ENCODE assay signal across 8 cellular contexts in genomic region chr9:12775963-12776774, GRCh38. TPM values are rescaled to one million over a fixed set of nuclear protein-coding genes. Genes with fewer than 3 reads are reported as not detected.
DNase-seq lines count a peak whose midpoint lies in the region; ATAC-seq and TF ChIP-seq lines count a peak whose summit lies in the region.

No MANE protein-coding gene starts in this region.

- H3K27me3 Mint-ChIP-seq in activated CD4-positive, alpha-beta T cell treated with anti-CD3 and anti-CD28 coated beads, Interleukin-2, amount 10 ng/mL, durations not matched to agents 7 days and 5 days: peaks cover 23% of the 10 kb centered on the region
- peaks cover 8 to 20% of the 10 kb centered on the region in 2 donors for H3K27me3 Mint-ChIP-seq in effector memory CD8-positive, alpha-beta T cell

- peak overlapping the region; percentile 71 for H3K4me2 ChIP-seq in neural cell (ENCODE audit: low read length)

- DNase-seq in activated CD4-positive, alpha-beta T cell treated with anti-CD3 and anti-CD28 coated beads, Interleukin-2, amount 10 ng/mL, durations not matched to agents 7 days and 5 days: no peak
- DNase-seq in activated CD4-positive, alpha-beta T cell treated with anti-CD3 and anti-CD28 coated beads for 4 hours: no peak
- DNase-seq in NCI-H2081 (lab: John Stamatoyannopoulos, UW): peak; percentile 77 to 83
- DNase-seq in effector memory CD8-positive, alpha-beta T cell: no peak

- H3K27me3 ChIP-seq in gastroesophageal sphincter (no peaks in the 10 kb centered on the region), neural cell (ENCODE audit: insufficient read depth, low read depth, low read length) (no peaks in the 10 kb centered on the region)

- H3K9me3 ChIP-seq in gastroesophageal sphincter (no peaks in the 10 kb centered on the region), neural cell (ENCODE audit: low read length) (no peaks in the 10 kb centered on the region)

- H3K36me3 ChIP-seq in gastroesophageal sphincter (no peaks in the 10 kb centered on the region), neural cell (ENCODE audit: insufficient read depth, low read length) (no peaks in the 10 kb centered on the region)

- no peak overlapping the region for H3K27ac Mint-ChIP-seq in activated CD4-positive, alpha-beta T cell treated with anti-CD3 and anti-CD28 coated beads, Interleukin-2, amount 10 ng/mL, durations not matched to agents 7 days and 5 days
- no peak overlapping the region for H3K27ac Mint-ChIP-seq in effector memory CD8-positive, alpha-beta T cell

- H3K36me3 Mint-ChIP-seq in activated CD4-positive, alpha-beta T cell treated with anti-CD3 and anti-CD28 coated beads, Interleukin-2, amount 10 ng/mL, durations not matched to agents 7 days and 5 days (ENCODE audit: low read depth): no peaks in the 10 kb centered on the region
- no peaks in the 10 kb centered on the region for H3K36me3 Mint-ChIP-seq in effector memory CD8-positive, alpha-beta T cell (ENCODE audit: insufficient read depth)

- H3K4me3 Mint-ChIP-seq in activated CD4-positive, alpha-beta T cell treated with anti-CD3 and anti-CD28 coated beads, Interleukin-2, amount 10 ng/mL, durations not matched to agents 7 days and 5 days: peak overlapping the region; percentile 25
- no peak overlapping the region for H3K4me3 Mint-ChIP-seq in effector memory CD8-positive, alpha-beta T cell

- no peak for TF ChIP-seq POLR2A in gastroesophageal sphincter (IDR thresholded peaks at IDR 0.05)

- peak; percentile 78 for ATAC-seq in HG02938 (IDR thresholded peaks at IDR 0.05; ENCODE audit: unreplicated experiment)
- peak; percentile 89 for ATAC-seq in gastroesophageal sphincter
- ATAC-seq in effector memory CD8-positive, alpha-beta T cell (replicated peaks): no peak

- WGBS in gastroesophageal sphincter (ENCODE audit: low coverage in 1 of 2), 2 donors: 0% methylated on average over 10 to 12 of the region's 34 CpGs

- no peak for TF ChIP-seq EP300 in gastroesophageal sphincter (IDR thresholded peaks at IDR 0.05)
- TF ChIP-seq EP300 in neural cell (conservative IDR thresholded peaks at IDR 0.05; ENCODE audit: poor library complexity, severe bottlenecking): no peak

- TF ChIP-seq RAD21 in neural cell (conservative IDR thresholded peaks at IDR 0.05): peak; percentile 49

- peaks cover 2% of the 10 kb centered on the region for H3K4me1 Mint-ChIP-seq in activated CD4-positive, alpha-beta T cell treated with anti-CD3 and anti-CD28 coated beads, Interleukin-2, amount 10 ng/mL, durations not matched to agents 7 days and 5 days
- peaks cover 0 to 1% of the 10 kb centered on the region in 2 donors for H3K4me1 Mint-ChIP-seq in effector memory CD8-positive, alpha-beta T cell (ENCODE audit: low read depth in 2 of 2)

- H3K27ac ChIP-seq in VCaP (peak overlapping the region; percentile 80), gastroesophageal sphincter (peak overlapping the region; percentile 68 to 91 (median 85)), neural cell (ENCODE audit: low read length) (peak overlapping the region; percentile 33)

- POLR2A ChIA-PET in activated CD4-positive, alpha-beta T cell treated with anti-CD3 and anti-CD28 coated beads, Interleukin-2, amount 10 ng/mL, durations not matched to agents 7 days and 5 days (lab: Charles Lee): no interaction called here

- H3K9me2 ChIP-seq in neural cell (ENCODE audit: insufficient read depth, low read length): no peaks in the 10 kb centered on the region

- H3K9me3 Mint-ChIP-seq in activated CD4-positive, alpha-beta T cell treated with anti-CD3 and anti-CD28 coated beads, Interleukin-2, amount 10 ng/mL, durations not matched to agents 7 days and 5 days: no peaks in the 10 kb centered on the region
- peaks cover 6 to 16% of the 10 kb centered on the region in 2 donors for H3K9me3 Mint-ChIP-seq in effector memory CD8-positive, alpha-beta T cell

- H4K20me1 ChIP-seq in neural cell (ENCODE audit: insufficient read depth): no peaks in the 10 kb centered on the region

- peak overlapping the region; percentile 67 for H3K9ac ChIP-seq in neural cell (ENCODE audit: low read length)

- H3K4me3 ChIP-seq in gastroesophageal sphincter: peak overlapping the region; percentile 77 to 79
- peak overlapping the region; percentile 94 for H3K4me3 ChIP-seq in neural cell (ENCODE audit: low read length)

- no peaks in the 10 kb centered on the region for H3K79me2 ChIP-seq in neural cell (replicated peaks; ENCODE audit: insufficient read depth, low read length)

- H2AFZ ChIP-seq in neural cell (ENCODE audit: low read depth, low read length): peak overlapping the region; percentile 48

- CTCF ChIA-PET in activated CD4-positive, alpha-beta T cell treated with anti-CD3 and anti-CD28 coated beads, Interleukin-2, amount 10 ng/mL, durations not matched to agents 7 days and 5 days (lab: Charles Lee): no interaction called here

- TF ChIP-seq CTCF in VCaP (conservative IDR thresholded peaks at IDR 0.05): peak; percentile 76
- TF ChIP-seq CTCF in gastroesophageal sphincter (IDR thresholded peaks at IDR 0.05): peak in 3 of 4 experiments; percentile 64 to 76 (median 67)
- peak; percentile 69 for TF ChIP-seq CTCF in neural cell (IDR thresholded peaks at IDR 0.05; ENCODE audit: poor library complexity, severe bottlenecking)

- H3K4me1 ChIP-seq in gastroesophageal sphincter: peaks cover 3 to 47% (median 3%) of the 10 kb centered on the region in 3 donors

- H3F3A ChIP-seq in neural cell (ENCODE audit: insufficient read depth, low read length, poor library complexity, severe bottlenecking): no peaks in the 10 kb centered on the region

TF ChIP-seq in neural cell, 6 proteins besides CTCF, POLR2A, EP300 and RAD21:
- TF ChIP-seq, protein P1, sequence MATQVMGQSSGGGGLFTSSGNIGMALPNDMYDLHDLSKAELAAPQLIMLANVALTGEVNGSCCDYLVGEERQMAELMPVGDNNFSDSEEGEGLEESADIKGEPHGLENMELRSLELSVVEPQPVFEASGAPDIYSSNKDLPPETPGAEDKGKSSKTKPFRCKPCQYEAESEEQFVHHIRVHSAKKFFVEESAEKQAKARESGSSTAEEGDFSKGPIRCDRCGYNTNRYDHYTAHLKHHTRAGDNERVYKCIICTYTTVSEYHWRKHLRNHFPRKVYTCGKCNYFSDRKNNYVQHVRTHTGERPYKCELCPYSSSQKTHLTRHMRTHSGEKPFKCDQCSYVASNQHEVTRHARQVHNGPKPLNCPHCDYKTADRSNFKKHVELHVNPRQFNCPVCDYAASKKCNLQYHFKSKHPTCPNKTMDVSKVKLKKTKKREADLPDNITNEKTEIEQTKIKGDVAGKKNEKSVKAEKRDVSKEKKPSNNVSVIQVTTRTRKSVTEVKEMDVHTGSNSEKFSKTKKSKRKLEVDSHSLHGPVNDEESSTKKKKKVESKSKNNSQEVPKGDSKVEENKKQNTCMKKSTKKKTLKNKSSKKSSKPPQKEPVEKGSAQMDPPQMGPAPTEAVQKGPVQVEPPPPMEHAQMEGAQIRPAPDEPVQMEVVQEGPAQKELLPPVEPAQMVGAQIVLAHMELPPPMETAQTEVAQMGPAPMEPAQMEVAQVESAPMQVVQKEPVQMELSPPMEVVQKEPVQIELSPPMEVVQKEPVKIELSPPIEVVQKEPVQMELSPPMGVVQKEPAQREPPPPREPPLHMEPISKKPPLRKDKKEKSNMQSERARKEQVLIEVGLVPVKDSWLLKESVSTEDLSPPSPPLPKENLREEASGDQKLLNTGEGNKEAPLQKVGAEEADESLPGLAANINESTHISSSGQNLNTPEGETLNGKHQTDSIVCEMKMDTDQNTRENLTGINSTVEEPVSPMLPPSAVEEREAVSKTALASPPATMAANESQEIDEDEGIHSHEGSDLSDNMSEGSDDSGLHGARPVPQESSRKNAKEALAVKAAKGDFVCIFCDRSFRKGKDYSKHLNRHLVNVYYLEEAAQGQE (IDR thresholded peaks at IDR 0.05; ENCODE audit: borderline replicate concordance): no peak
- TF ChIP-seq MXI1 (conservative IDR thresholded peaks at IDR 0.05; ENCODE audit: poor library complexity, severe bottlenecking) (peak; percentile 63), SMC3 (conservative IDR thresholded peaks at IDR 0.05; ENCODE audit: poor library complexity) (peak; percentile 60)
TF ChIP-seq in neural cell: peak in this region for 2.

RNA-seq across cellular contexts. Expression of gene LURAP1L, which starts 1.3 kb away (rescaled TPM):
- not detected for total RNA-seq in activated CD4-positive, alpha-beta T cell treated with anti-CD3 and anti-CD28 coated beads, Interleukin-2, amount 10 ng/mL, durations not matched to agents 7 days and 5 days
- total RNA-seq in gastroesophageal sphincter: 10 to 100 TPM; 13.7 to 29.6 (median 22.7) TPM
- polyA plus RNA-seq in neural cell: 0.59 TPM in 1 of 2 replicates, not detected in the other
- polyA minus RNA-seq in neural cell: 0.49 and 0.58 TPM in 2 replicates

Comparison
In these comparisons a context has a peak if more than half of its experiments do, and no peak if none do; other contexts are left out.
1. DNase-seq: peak in NCI-H2081 (2 of 2); none in activated CD4-positive, alpha-beta T cell treated with anti-CD3 and anti-CD28 coated beads, Interleukin-2, amount 10 ng/mL, durations not matched to agents 7 days and 5 days (single experiment), activated CD4-positive, alpha-beta T cell treated with anti-CD3 and anti-CD28 coated beads for 4 hours (0 of 2) and effector memory CD8-positive, alpha-beta T cell (0 of 3).
2. H3K27ac ChIP-seq: peak in every context shown above with its lines; median percentile 85 in gastroesophageal sphincter; 80 in VCaP; 33 in neural cell.
3. RNA of gene LURAP1L, which starts 1.3 kb away (total RNA-seq): 13.7 to 29.6 TPM in gastroesophageal sphincter; not detected in activated CD4-positive, alpha-beta T cell treated with anti-CD3 and anti-CD28 coated beads, Interleukin-2, amount 10 ng/mL, durations not matched to agents 7 days and 5 days; every median in the first group is over 10 times any median in the second.
4. Peak in every context shown above with its lines, with median percentiles within 50 percentile points of each other: CTCF ChIP-seq.